8 cellular contexts compared by ENCODE assay signal in the genomic region with DNA sequence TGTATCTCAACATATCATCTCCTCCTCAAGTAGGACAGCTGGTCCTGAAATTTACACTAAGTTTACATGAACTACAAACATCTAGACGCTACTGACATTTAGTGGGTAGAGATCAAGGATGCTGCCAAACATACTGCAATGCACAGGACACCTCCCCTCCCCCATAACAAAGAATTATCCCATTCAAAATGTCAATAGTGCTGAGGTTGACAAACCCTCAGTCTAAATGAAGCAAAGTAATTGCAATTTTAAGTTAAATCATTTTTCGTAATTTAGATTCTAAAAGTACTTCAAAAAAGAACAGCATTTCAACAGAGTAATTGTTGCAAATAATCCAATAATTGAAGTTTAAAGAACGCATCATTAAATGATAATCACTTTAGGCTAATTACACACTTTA. TPM values are rescaled to one million over a fixed set of nuclear protein-coding genes. Genes with fewer than 3 reads are reported as not detected.
DNase-seq lines count a peak whose midpoint lies in the region; ATAC-seq and TF ChIP-seq lines count a peak whose summit lies in the region.

No MANE protein-coding gene starts in this region.

- no peak for TF ChIP-seq CTCF in CD8-positive, alpha-beta T cell (IDR thresholded peaks at IDR 0.05)
- TF ChIP-seq CTCF in dorsolateral prefrontal cortex (IDR thresholded peaks at IDR 0.05 in 54 of 56, conservative IDR thresholded peaks at IDR 0.05 in 2 of 56; ENCODE audit: low read depth in 1 of 56, partially characterized antibody in 56 of 56) (no peak), nephron progenitor cell (IDR thresholded peaks at IDR 0.05) (no peak)

- no peaks in the 10 kb centered on the region for H3K27me3 ChIP-seq in CD8-positive, alpha-beta T cell (ENCODE audit: insufficient read depth, low read length)
- H3K27me3 ChIP-seq in dorsolateral prefrontal cortex, result no peaks in the 10 kb centered on the region

- H3K9me3 Mint-ChIP-seq in CD8-positive, alpha-beta T cell, result no peaks in the 10 kb centered on the region
- H3K9me3 Mint-ChIP-seq in nephron progenitor cell, result peaks cover 9% of the 10 kb centered on the region

- peaks cover 41% of the 10 kb centered on the region for H3K36me3 Mint-ChIP-seq in CD8-positive, alpha-beta T cell
- H3K36me3 Mint-ChIP-seq in nephron progenitor cell (ENCODE audit: low read depth), result peaks cover 18% of the 10 kb centered on the region

- H3K36me3 ChIP-seq in CD8-positive, alpha-beta T cell (ENCODE audit: insufficient read depth, low read length), result peaks cover 4% of the 10 kb centered on the region

- no peak overlapping the region for H3K27ac ChIP-seq in CD8-positive, alpha-beta T cell (ENCODE audit: low read depth, low read length)
- peak overlapping the region in 36 of 59 donors; percentile 28 to 93 (median 86) for H3K27ac ChIP-seq in dorsolateral prefrontal cortex

- peak overlapping the region; percentile 68 for H3K4me3 ChIP-seq in CD8-positive, alpha-beta T cell (ENCODE audit: low read depth, low read length)
- peak overlapping the region; percentile 40 to 96 (median 85) for H3K4me3 ChIP-seq in dorsolateral prefrontal cortex

- H3K27ac Mint-ChIP-seq in CD8-positive, alpha-beta T cell, result peak overlapping the region; percentile 37
- H3K27ac Mint-ChIP-seq in nephron progenitor cell, result no peak overlapping the region

- intact Hi-C loops in CD8-positive, alpha-beta T cell (cut with DNase I, micrococcal nuclease), result loop anchor here (1.0 to 10.0 kb wide), 6 partner anchors 370 to 1748 kb away; a partner anchor contains a TSS
- intact Hi-C loops in dorsolateral prefrontal cortex (cut with DNase I), result loop anchor here in 1 of 2 donors (5.0 kb wide), 1 partner anchor 60 kb away; no protein-coding TSS in a partner anchor

- H3K27me3 Mint-ChIP-seq in CD8-positive, alpha-beta T cell (ENCODE audit: low read depth), result peaks cover 8% of the 10 kb centered on the region
- peaks cover 9% of the 10 kb centered on the region for H3K27me3 Mint-ChIP-seq in nephron progenitor cell (ENCODE audit: low read depth, poor library complexity)

- no peaks in the 10 kb centered on the region for H3K9me3 ChIP-seq in CD8-positive, alpha-beta T cell (ENCODE audit: low read length)

- H3K4me1 ChIP-seq in CD8-positive, alpha-beta T cell (ENCODE audit: insufficient read depth, low read length), result peaks cover 8% of the 10 kb centered on the region

- no peak for ATAC-seq in CD8-positive, alpha-beta T cell
- no peak for ATAC-seq in GM19023 (IDR thresholded peaks at IDR 0.05; ENCODE audit: unreplicated experiment)

- POLR2A ChIA-PET in CD8-positive, alpha-beta T cell (lab: Charles Lee), result interaction anchor here (1.9 to 3.0 kb wide), 3 partner anchors 9 to 65 kb away, joined by 13 to 30 read pairs (median 14); a partner anchor contains a TSS

- peak overlapping the region; percentile 98 for H3K4me3 Mint-ChIP-seq in CD8-positive, alpha-beta T cell
- peak overlapping the region; percentile 92 for H3K4me3 Mint-ChIP-seq in nephron progenitor cell

- CTCF ChIA-PET in CD8-positive, alpha-beta T cell (lab: Charles Lee), result no interaction called here

- no peak for DNase-seq in CD8-positive, alpha-beta T cell
- peak; percentile 13 for DNase-seq in NAMALWA (ENCODE audit: low spot score)
- DNase-seq in dorsolateral prefrontal cortex, result no peak
- no peak for DNase-seq in nephron progenitor cell
- no peak for DNase-seq in CD1c-positive myeloid dendritic cell (ENCODE audit: extremely low spot score)
- DNase-seq in stimulated activated CD4-positive, alpha-beta T cell treated with anti-CD3 and anti-CD28 coated beads, Interleukin-15, amount 100 ng/mL, for 24 hours, result no peak
- no peak for DNase-seq in middle frontal gyrus (ENCODE audit: extremely low spot score, low spot score)

- peaks cover 40% of the 10 kb centered on the region for H3K4me1 Mint-ChIP-seq in CD8-positive, alpha-beta T cell (ENCODE audit: low read depth)
- peaks cover 29% of the 10 kb centered on the region for H3K4me1 Mint-ChIP-seq in nephron progenitor cell

RNA-seq across cellular contexts. Expression of a gene that starts 1.2 kb away (rescaled TPM):
- 10 to 100 TPM; 36.4 to 40.3 TPM for total RNA-seq in CD8-positive, alpha-beta T cell
- total RNA-seq in dorsolateral prefrontal cortex, result 10 to 100 TPM in 115 of 120 experiments, 1 to 10 TPM in 5; 6.9 to 20.4 (median 14.3) TPM

RNA-seq across cellular contexts. Expression of a gene that starts 49.1 kb away (rescaled TPM):
- 1 to 10 TPM; 7.2 to 7.4 TPM for total RNA-seq in CD8-positive, alpha-beta T cell
- total RNA-seq in dorsolateral prefrontal cortex, result 10 to 100 TPM in 108 of 120 experiments, 1 to 10 TPM in 12; 6.8 to 26.3 (median 12.9) TPM
